29 cellular contexts compared by ENCODE assay signal in genomic region chr11:122786896-122787295, GRCh38. TPM values are rescaled to one million over a fixed set of nuclear protein-coding genes. Genes with fewer than 3 reads are reported as not detected.
"Had no signal": no experiment of that assay in that cellular context is flagged by ENCODE, and none has a peak within 500 bp of the region (broad histone marks: within the 10 kb centered on the region; RNA-seq: fewer than 3 reads in every experiment).

No MANE protein-coding gene starts in this region.

- H3K9me3 ChIP-seq: esophagus squamous epithelium, right atrium auricular region, spleen, thyroid gland had no signal

- H3K4me1 ChIP-seq: neural progenitor cell, parathyroid adenoma, thyroid gland had no signal

- H3K36me3 Mint-ChIP-seq: neural progenitor cell had no signal

- FAIRE-seq: astrocyte, frontal cortex, TTC549 had no signal

- H2AFZ ChIP-seq: neural progenitor cell, parathyroid adenoma had no signal

- H3K4me3 ChIP-seq: esophagus squamous epithelium, neural progenitor cell, right atrium auricular region, spleen, thyroid gland had no signal

- H3K9me3 Mint-ChIP-seq: activated naive CD4-positive, alpha-beta T cell treated with anti-CD3 and anti-CD28 coated beads, Interleukin-2, amount 10 ng/mL, durations not matched to agents 7 days and 5 days; activated naive CD8-positive, alpha-beta T cell treated with anti-CD3 and anti-CD28 coated beads, Interleukin-2, amount 10 ng/mL, durations not matched to agents 7 days and 5 days; activated T-cell treated with anti-CD3 and anti-CD28 coated beads, Interleukin-2, amount 50 U/mL, for 24 hours; endodermal cell; natural killer cell; neural progenitor cell had no signal

- H3K4me2 ChIP-seq: neural progenitor cell had no signal

- H3K79me2 ChIP-seq: parathyroid adenoma had no signal

- H3K27me3 ChIP-seq: brain microvascular endothelial cell, esophagus squamous epithelium, neural progenitor cell, right atrium auricular region, spleen, thyroid gland had no signal

- H3K9ac ChIP-seq: neural progenitor cell, parathyroid adenoma had no signal

- H3K4me1 Mint-ChIP-seq: activated naive CD4-positive, alpha-beta T cell treated with anti-CD3 and anti-CD28 coated beads, Interleukin-2, amount 10 ng/mL, durations not matched to agents 7 days and 5 days; activated naive CD8-positive, alpha-beta T cell treated with anti-CD3 and anti-CD28 coated beads, Interleukin-2, amount 10 ng/mL, durations not matched to agents 7 days and 5 days had no signal

- H3K27ac ChIP-seq: brain microvascular endothelial cell, esophagus squamous epithelium, neural progenitor cell, parathyroid adenoma, right atrium auricular region, spleen, thyroid gland, VCaP had no signal

- H3K27ac Mint-ChIP-seq: activated naive CD4-positive, alpha-beta T cell treated with anti-CD3 and anti-CD28 coated beads, Interleukin-2, amount 10 ng/mL, durations not matched to agents 7 days and 5 days; activated naive CD8-positive, alpha-beta T cell treated with anti-CD3 and anti-CD28 coated beads, Interleukin-2, amount 10 ng/mL, durations not matched to agents 7 days and 5 days; activated T-cell treated with anti-CD3 and anti-CD28 coated beads, Interleukin-2, amount 50 U/mL, for 24 hours; endodermal cell; natural killer cell; neural progenitor cell had no signal

- H3K27me3 Mint-ChIP-seq: activated naive CD4-positive, alpha-beta T cell treated with anti-CD3 and anti-CD28 coated beads, Interleukin-2, amount 10 ng/mL, durations not matched to agents 7 days and 5 days; activated naive CD8-positive, alpha-beta T cell treated with anti-CD3 and anti-CD28 coated beads, Interleukin-2, amount 10 ng/mL, durations not matched to agents 7 days and 5 days; activated T-cell treated with anti-CD3 and anti-CD28 coated beads, Interleukin-2, amount 50 U/mL, for 24 hours had no signal

- DNase-seq: activated CD4-positive, alpha-beta T cell treated with anti-CD3 and anti-CD28 coated beads for 48 hours; activated CD4-positive, alpha-beta T cell treated with anti-CD3 and anti-CD28 coated beads, Interleukin-2, amount 50 U/mL, for 48 hours; activated CD8-positive, alpha-beta memory T cell treated with anti-CD3 and anti-CD28 coated beads, Interleukin-2, amount 50 U/mL, for 48 hours; activated gamma-delta T cell; activated naive CD4-positive, alpha-beta T cell treated with anti-CD3 and anti-CD28 coated beads, Interleukin-2, amount 10 ng/mL, durations not matched to agents 7 days and 5 days; activated naive CD8-positive, alpha-beta T cell treated with anti-CD3 and anti-CD28 coated beads, Interleukin-2, amount 10 ng/mL, durations not matched to agents 7 days and 5 days; activated T-cell treated with anti-CD3 and anti-CD28 coated beads, Interleukin-2, amount 50 U/mL, for 24 hours; amniotic stem cell; brain microvascular endothelial cell; central memory CD4-positive, alpha-beta T cell; endodermal cell; esophagus squamous epithelium; islet precursor cell; left ventricle myocardium superior; mesendoderm; natural killer cell; occipital lobe; spleen; stimulated activated naive CD4-positive, alpha-beta T cell; T-helper 1 cell; thyroid gland had no signal

- H3K36me3 ChIP-seq: neural progenitor cell, right atrium auricular region, thyroid gland had no signal

- H3K4me3 Mint-ChIP-seq: activated naive CD4-positive, alpha-beta T cell treated with anti-CD3 and anti-CD28 coated beads, Interleukin-2, amount 10 ng/mL, durations not matched to agents 7 days and 5 days; activated naive CD8-positive, alpha-beta T cell treated with anti-CD3 and anti-CD28 coated beads, Interleukin-2, amount 10 ng/mL, durations not matched to agents 7 days and 5 days; activated T-cell treated with anti-CD3 and anti-CD28 coated beads, Interleukin-2, amount 50 U/mL, for 24 hours; endodermal cell; natural killer cell; neural progenitor cell had no signal

RNA-seq across cellular contexts. Expression of gene CRTAM, which starts 51.4 kb away (rescaled TPM):
- total RNA-seq: astrocyte, endodermal cell, left ventricle myocardium superior, pulmonary artery endothelial cell had no signal
